Comparison of ENCODE assay signal across 26 cellular contexts in genomic region chr9:135239769-135240141, GRCh38.
"Had no signal": no experiment of that assay in that cellular context is flagged by ENCODE, and none has a peak within 500 bp of the region (broad histone marks: within the 10 kb centered on the region; RNA-seq: fewer than 3 reads in every experiment).

No MANE protein-coding gene starts in this region.

- ATAC-seq: activated T-cell treated with anti-CD3 and anti-CD28 coated beads, Interleukin-2, amount 50 U/mL, for 4 hours; T-cell had no signal

- H3K9me3 Mint-ChIP-seq: activated B cell treated with CpG ODN at 0.5 μM for 24 hours; activated CD4-positive, alpha-beta memory T cell treated with anti-CD3 and anti-CD28 coated beads for 36 hours; activated CD4-positive, alpha-beta T cell treated with anti-CD3 and anti-CD28 coated beads, Interleukin-2, amount 10 ng/mL, durations not matched to agents 7 days and 5 days; activated naive CD4-positive, alpha-beta T cell treated with anti-CD3 and anti-CD28 coated beads, Interleukin-2, amount 10 ng/mL, durations not matched to agents 7 days and 5 days; activated naive CD8-positive, alpha-beta T cell treated with anti-CD3 and anti-CD28 coated beads for 36 hours; activated T-cell treated with anti-CD3 and anti-CD28 coated beads, Interleukin-2, amount 50 U/mL, for 4 hours; T-cell had no signal

- H3K27me3 ChIP-seq: Peyer's patch had no signal

- H3K27me3 Mint-ChIP-seq: activated CD4-positive, alpha-beta memory T cell treated with anti-CD3 and anti-CD28 coated beads for 36 hours; activated CD4-positive, alpha-beta T cell treated with anti-CD3 and anti-CD28 coated beads, Interleukin-2, amount 10 ng/mL, durations not matched to agents 7 days and 5 days; activated naive CD4-positive, alpha-beta T cell treated with anti-CD3 and anti-CD28 coated beads, Interleukin-2, amount 10 ng/mL, durations not matched to agents 7 days and 5 days had no signal

- H3K36me3 Mint-ChIP-seq: activated CD4-positive, alpha-beta memory T cell treated with anti-CD3 and anti-CD28 coated beads for 36 hours; activated naive CD4-positive, alpha-beta T cell treated with anti-CD3 and anti-CD28 coated beads, Interleukin-2, amount 10 ng/mL, durations not matched to agents 7 days and 5 days; activated naive CD8-positive, alpha-beta T cell treated with anti-CD3 and anti-CD28 coated beads for 36 hours; T-cell had no signal

- H3K4me1 ChIP-seq: Peyer's patch had no signal

- H3K9me3 ChIP-seq: Peyer's patch had no signal

- H3K9ac ChIP-seq: KMS-11 had no signal

- H3K4me3 ChIP-seq: MG63, Peyer's patch had no signal

- H3K4me1 Mint-ChIP-seq: activated B cell treated with CpG ODN at 0.5 μM for 24 hours; activated CD4-positive, alpha-beta T cell treated with anti-CD3 and anti-CD28 coated beads, Interleukin-2, amount 10 ng/mL, durations not matched to agents 7 days and 5 days; activated naive CD4-positive, alpha-beta T cell treated with anti-CD3 and anti-CD28 coated beads, Interleukin-2, amount 10 ng/mL, durations not matched to agents 7 days and 5 days; activated naive CD8-positive, alpha-beta T cell treated with anti-CD3 and anti-CD28 coated beads for 36 hours; T-cell had no signal

- H3K4me2 ChIP-seq: KMS-11 had no signal

- H3K27ac ChIP-seq: KMS-11, Peyer's patch, RWPE1 had no signal

- H3K4me3 Mint-ChIP-seq: activated B cell treated with CpG ODN at 0.5 μM for 24 hours; activated CD4-positive, alpha-beta memory T cell treated with anti-CD3 and anti-CD28 coated beads for 36 hours; activated CD4-positive, alpha-beta T cell treated with anti-CD3 and anti-CD28 coated beads, Interleukin-2, amount 10 ng/mL, durations not matched to agents 7 days and 5 days; activated naive CD4-positive, alpha-beta T cell treated with anti-CD3 and anti-CD28 coated beads, Interleukin-2, amount 10 ng/mL, durations not matched to agents 7 days and 5 days; activated naive CD8-positive, alpha-beta T cell treated with anti-CD3 and anti-CD28 coated beads for 36 hours; activated T-cell treated with anti-CD3 and anti-CD28 coated beads, Interleukin-2, amount 50 U/mL, for 4 hours; T-cell had no signal

- H3K27ac Mint-ChIP-seq: activated B cell treated with CpG ODN at 0.5 μM for 24 hours; activated CD4-positive, alpha-beta memory T cell treated with anti-CD3 and anti-CD28 coated beads for 36 hours; activated CD4-positive, alpha-beta T cell treated with anti-CD3 and anti-CD28 coated beads, Interleukin-2, amount 10 ng/mL, durations not matched to agents 7 days and 5 days; activated naive CD4-positive, alpha-beta T cell treated with anti-CD3 and anti-CD28 coated beads, Interleukin-2, amount 10 ng/mL, durations not matched to agents 7 days and 5 days; activated naive CD8-positive, alpha-beta T cell treated with anti-CD3 and anti-CD28 coated beads for 36 hours; T-cell had no signal

- H3K36me3 ChIP-seq: MG63, Peyer's patch had no signal

- DNase-seq: activated B cell treated with CpG ODN at 0.5 μM for 24 hours; activated CD4-positive, alpha-beta memory T cell treated with anti-CD3 and anti-CD28 coated beads for 36 hours; activated CD4-positive, alpha-beta T cell treated with anti-CD3 and anti-CD28 coated beads for 1 hour; activated CD4-positive, alpha-beta T cell treated with anti-CD3 and anti-CD28 coated beads, Interleukin-2, amount 10 ng/mL, durations not matched to agents 7 days and 5 days; activated CD8-positive, alpha-beta memory T cell treated with anti-CD3 and anti-CD28 coated beads for 24 hours; activated effector memory CD4-positive, alpha-beta T cell treated with anti-CD3 and anti-CD28 coated beads, Interleukin-2, amount 50 U/mL, for 16 hours; activated naive CD4-positive, alpha-beta T cell treated with anti-CD3 and anti-CD28 coated beads, Interleukin-2, amount 10 ng/mL, durations not matched to agents 7 days and 5 days; activated naive CD8-positive, alpha-beta T cell treated with anti-CD3 and anti-CD28 coated beads for 36 hours; activated T-cell treated with anti-CD3 and anti-CD28 coated beads, Interleukin-2, amount 50 U/mL, for 4 hours; central memory CD4-positive, alpha-beta T cell; MG63; MV-4-11; NCI-H1092 treated with DMSO at 0.1 percent for 48 hours; NCI-H1436; NCI-H1694 treated with DMSO at 0.1 percent for 48 hours; NCI-H2081; NCI-H510A treated with DMSO at 0.1 percent for 48 hours; NCI-H69; NK-92 treated with Interleukin-12 subunit alpha and Interleukin-12 subunit beta, amount 100 ng/mL, for 24 hours; OCI-M1; Peyer's patch; SHP77; T-cell; T1000 had no signal
